ENCODE assay signal across 8 cellular contexts in genomic region chr12:122079532-122080081, GRCh38. TPM values are rescaled to one million over a fixed set of nuclear protein-coding genes. Genes with fewer than 3 reads are reported as not detected.
DNase-seq lines count a peak whose midpoint lies in the region; ATAC-seq and TF ChIP-seq lines count a peak whose summit lies in the region.

No MANE protein-coding gene starts in this region.

- no peaks in the 10 kb centered on the region for H3K9me3 ChIP-seq in gastrocnemius medialis

- peaks cover 10% of the 10 kb centered on the region for H3K36me3 Mint-ChIP-seq in activated naive CD4-positive, alpha-beta T cell treated with anti-CD3 and anti-CD28 coated beads for 36 hours (ENCODE audit: low read depth)
- peaks cover 8% of the 10 kb centered on the region for H3K36me3 Mint-ChIP-seq in T-cell

- ATAC-seq in T-cell (replicated peaks in 1 of 4) (no peak), gastrocnemius medialis (peak; percentile 69 to 70), HG02840 (IDR thresholded peaks at IDR 0.05; ENCODE audit: low FRiP score, unreplicated experiment) (no peak)

- intact Hi-C loops in activated naive CD4-positive, alpha-beta T cell treated with anti-CD3 and anti-CD28 coated beads for 36 hours (cut with micrococcal nuclease) = loop anchor here (1.0 to 10.0 kb wide), 7 partner anchors 9 to 1633 kb away; partner anchors contain the start of genes ATP6V0A2 and ORAI1
- intact Hi-C loops in gastrocnemius medialis (cut with DNase I; ENCODE audit: low total_unique reads) = loop anchor here (2.0 to 10.0 kb wide), 3 partner anchors 19 to 365 kb away; partner anchors contain the start of gene TMEM120B

- H3K4me1 Mint-ChIP-seq in activated naive CD4-positive, alpha-beta T cell treated with anti-CD3 and anti-CD28 coated beads for 36 hours (ENCODE audit: low read depth) = peaks cover 60% of the 10 kb centered on the region
- H3K4me1 Mint-ChIP-seq in T-cell = peaks cover 47 to 52% (median 51%) of the 10 kb centered on the region in 3 donors

- peak overlapping the region; percentile 51 for H3K27ac Mint-ChIP-seq in activated naive CD4-positive, alpha-beta T cell treated with anti-CD3 and anti-CD28 coated beads for 36 hours
- peak overlapping the region; percentile 92 to 97 for H3K27ac Mint-ChIP-seq in T-cell

- POLR2A ChIA-PET in T-cell (lab: Charles Lee) = interaction anchor here (0.6 to 1.6 kb wide), 2 partner anchors 9 to 397 kb away, joined by 5 read pairs; no protein-coding TSS in a partner anchor

- peak; percentile 42 for DNase-seq in activated naive CD4-positive, alpha-beta T cell treated with anti-CD3 and anti-CD28 coated beads for 36 hours
- DNase-seq in activated naive CD4-positive, alpha-beta T cell treated with anti-CD3 and anti-CD28 coated beads, Interleukin-2, amount 50 U/mL, for 16 hours = no peak
- DNase-seq in T-cell (peak in 2 of 34 experiments; percentile 30 to 33), foreskin fibroblast (peak in 1 of 2 donors; percentile 37), gastrocnemius medialis (peak; percentile 78 to 90), epidermal melanocyte (ENCODE audit: insufficient read length, low spot score) (no peak), SKM-1 (lab: John Stamatoyannopoulos, UW; ENCODE audit: unreplicated experiment) (no peak)

- H3K4me3 ChIP-seq in foreskin fibroblast (ENCODE audit: low read depth in 1 of 2, low read length in 2 of 2) (peak overlapping the region; percentile 77 to 88), gastrocnemius medialis (peak overlapping the region; percentile 65 to 86 (median 76))

- peak overlapping the region; percentile 85 for H3K4me3 Mint-ChIP-seq in activated naive CD4-positive, alpha-beta T cell treated with anti-CD3 and anti-CD28 coated beads for 36 hours
- peak overlapping the region; percentile 86 to 92 (median 92) for H3K4me3 Mint-ChIP-seq in T-cell

- H3K4me1 ChIP-seq in gastrocnemius medialis = peaks cover 52 to 55% of the 10 kb centered on the region in 2 donors

- no peaks in the 10 kb centered on the region for H3K27me3 Mint-ChIP-seq in activated naive CD4-positive, alpha-beta T cell treated with anti-CD3 and anti-CD28 coated beads for 36 hours (ENCODE audit: low read depth)
- no peaks in the 10 kb centered on the region for H3K27me3 Mint-ChIP-seq in T-cell

- TF ChIP-seq CTCF in foreskin fibroblast (IDR thresholded peaks at IDR 0.05; ENCODE audit: low read depth, low read length) = no peak
- no peak for TF ChIP-seq CTCF in gastrocnemius medialis (IDR thresholded peaks at IDR 0.05 in 4 of 5, conservative IDR thresholded peaks at IDR 0.05 in 1 of 5)

- no peaks in the 10 kb centered on the region for H3K27me3 ChIP-seq in gastrocnemius medialis

- CTCF ChIA-PET in activated naive CD4-positive, alpha-beta T cell treated with anti-CD3 and anti-CD28 coated beads for 36 hours (lab: Charles Lee) = interaction anchor here (1.4 to 3.8 kb wide), 4 partner anchors 19 to 44 kb away, joined by 4 to 27 read pairs (median 7); no protein-coding TSS in a partner anchor
- CTCF ChIA-PET in T-cell (lab: Charles Lee) = interaction anchor here in 1 of 2 donors (0.6 kb wide), 1 partner anchor 682 kb away, joined by 3 read pairs; no protein-coding TSS in a partner anchor

- H3K9me3 Mint-ChIP-seq in activated naive CD4-positive, alpha-beta T cell treated with anti-CD3 and anti-CD28 coated beads for 36 hours = no peaks in the 10 kb centered on the region
- H3K9me3 Mint-ChIP-seq in T-cell = no peaks in the 10 kb centered on the region

- peaks cover 0 to 6% of the 10 kb centered on the region in 2 donors for H3K36me3 ChIP-seq in gastrocnemius medialis

- H3K27ac ChIP-seq in gastrocnemius medialis = peak overlapping the region; percentile 91 to 97 (median 96)

- in situ Hi-C loops in gastrocnemius medialis (cut with MboI; ENCODE audit: low sequenced_read_pairs in 4 of 4) = no loop called here

- TF ChIP-seq POLR2A in gastrocnemius medialis (IDR thresholded peaks at IDR 0.05) = no peak

RNA-seq across cellular contexts. Expression of gene MLXIP, which starts 1.1 kb away (rescaled TPM):
- total RNA-seq in activated naive CD4-positive, alpha-beta T cell treated with anti-CD3 and anti-CD28 coated beads for 36 hours = 10 to 100 TPM; 18.8 to 22.0 TPM
- 100 to 1,000 TPM in 2 of 5 donors, 10 to 100 TPM in 3; 87.9 to 113 (median 98.3) TPM for total RNA-seq in T-cell
- total RNA-seq in gastrocnemius medialis = 10 to 100 TPM; 36.6 to 89.4 (median 79.7) TPM

RNA-seq across cellular contexts. Expression of gene BCL7A, which starts 57.9 kb away (rescaled TPM):
- 1 to 10 TPM; 6.1 to 6.2 TPM for total RNA-seq in activated naive CD4-positive, alpha-beta T cell treated with anti-CD3 and anti-CD28 coated beads for 36 hours
- total RNA-seq in T-cell (1 to 10 TPM; 5.3 to 7.4 (median 6.7) TPM), gastrocnemius medialis (10 to 100 TPM in 3 of 4 donors, 1 to 10 TPM in 1; 9.8 to 23.5 (median 13.7) TPM)

Comparison
In these comparisons a context has a peak if more than half of its experiments do, and no peak if none do; other contexts are left out.
1. DNase-seq: peak in activated naive CD4-positive, alpha-beta T cell treated with anti-CD3 and anti-CD28 coated beads for 36 hours (single experiment) and gastrocnemius medialis (2 of 2); none in activated naive CD4-positive, alpha-beta T cell treated with anti-CD3 and anti-CD28 coated beads, Interleukin-2, amount 50 U/mL, for 16 hours (single experiment), epidermal melanocyte (single experiment) and SKM-1 (single experiment).
2. ATAC-seq: peak in gastrocnemius medialis (2 of 2); none in T-cell (0 of 4) and HG02840 (single experiment).